ENCODE assay signal across 9 cellular contexts in genomic region chr2:120177011-120177621, GRCh38. TPM values are rescaled to one million over a fixed set of nuclear protein-coding genes. Genes with fewer than 3 reads are reported as not detected.
DNase-seq lines count a peak whose midpoint lies in the region; ATAC-seq and TF ChIP-seq lines count a peak whose summit lies in the region.
"Had no signal": no experiment of that assay in that cellular context is flagged by ENCODE, and none has a peak within 500 bp of the region (broad histone marks: within the 10 kb centered on the region; RNA-seq: fewer than 3 reads in every experiment).

No MANE protein-coding gene starts in this region.

- DNase-seq in T-helper 1 cell (peak; percentile 48 to 89 (median 66)), ecto neural progenitor cell (ENCODE audit: low spot score) (no peak), DMS79 (lab: John Stamatoyannopoulos, UW) (no peak)
- peak; percentile 63 for DNase-seq in activated naive CD8-positive, alpha-beta T cell treated with anti-CD3 and anti-CD28 coated beads, Interleukin-2, amount 50 U/mL, for 16 hours (ENCODE audit: low read depth, low spot score)

- peak overlapping the region; percentile 27 to 45 for H3K9ac ChIP-seq in mucosa of rectum (ENCODE audit: low read depth in 1 of 2, low read length in 2 of 2)

- H3K9me3 ChIP-seq in mucosa of rectum (ENCODE audit: control insufficient read depth in 2 of 2, low read length in 2 of 2) = no peaks in the 10 kb centered on the region
- no peaks in the 10 kb centered on the region for H3K9me3 ChIP-seq in thymus (ENCODE audit: control insufficient read depth)
- H3K9me3 ChIP-seq: SJSA1 had no signal

- H3K27ac ChIP-seq in mucosa of rectum (ENCODE audit: low read depth in 2 of 2, low read length in 2 of 2) = peak overlapping the region; percentile 59 to 76
- peak overlapping the region; percentile 95 for H3K27ac ChIP-seq in thymus (ENCODE audit: low read depth)
- H3K27ac ChIP-seq: SJSA1 had no signal

- WGBS in thymus = 3% methylated on average over 15 of the region's 15 CpGs

- H3K4me3 ChIP-seq in mucosa of rectum (ENCODE audit: low read length in 2 of 2) (peak overlapping the region in 1 of 2 donors; percentile 73), thymus (ENCODE audit: low read length) (peak overlapping the region; percentile 63)
- H3K4me3 ChIP-seq: SJSA1 had no signal

- peak; percentile 96 for ATAC-seq in HG02981 (IDR thresholded peaks at IDR 0.05; ENCODE audit: unreplicated experiment)

- H3K27me3 ChIP-seq in mucosa of rectum (ENCODE audit: control insufficient read depth in 2 of 2, insufficient read depth in 2 of 2, low read length in 2 of 2) = no peaks in the 10 kb centered on the region
- no peaks in the 10 kb centered on the region for H3K27me3 ChIP-seq in thymus (ENCODE audit: control insufficient read depth, insufficient read depth)
- H3K27me3 ChIP-seq: SJSA1 had no signal

- TF ChIP-seq POLR2A in GM18526 (IDR thresholded peaks at IDR 0.05; ENCODE audit: extremely low read depth, insufficient read length) = peak; percentile 87

- no peaks in the 10 kb centered on the region for H3K4me1 ChIP-seq in mucosa of rectum (ENCODE audit: control insufficient read depth in 2 of 2, insufficient read depth in 2 of 2, low read length in 2 of 2)
- H3K4me1 ChIP-seq in thymus (ENCODE audit: control insufficient read depth, insufficient read depth, low read length) = peaks cover 3% of the 10 kb centered on the region
- H3K4me1 ChIP-seq: SJSA1 had no signal

- H3K36me3 ChIP-seq in mucosa of rectum (ENCODE audit: control insufficient read depth in 2 of 2, insufficient read depth in 2 of 2, low read length in 2 of 2) = peaks cover 0 to 2% of the 10 kb centered on the region in 2 donors
- H3K36me3 ChIP-seq in thymus (ENCODE audit: control insufficient read depth, insufficient read depth) = no peaks in the 10 kb centered on the region
- H3K36me3 ChIP-seq: SJSA1 had no signal

RNA-seq across cellular contexts. Expression of gene TMEM185B, which starts 46.1 kb away (rescaled TPM):
- polyA plus RNA-seq in thymus = 7.0 TPM

Comparison
In these comparisons a context has a peak if more than half of its experiments do, and no peak if none do; other contexts are left out.
1. DNase-seq: peak in T-helper 1 cell (5 of 5) and activated naive CD8-positive, alpha-beta T cell treated with anti-CD3 and anti-CD28 coated beads, Interleukin-2, amount 50 U/mL, for 16 hours (single experiment); none in ecto neural progenitor cell (single experiment) and DMS79 (single experiment).